ENCODE assay signal across 8 cellular contexts in the genomic region with DNA sequence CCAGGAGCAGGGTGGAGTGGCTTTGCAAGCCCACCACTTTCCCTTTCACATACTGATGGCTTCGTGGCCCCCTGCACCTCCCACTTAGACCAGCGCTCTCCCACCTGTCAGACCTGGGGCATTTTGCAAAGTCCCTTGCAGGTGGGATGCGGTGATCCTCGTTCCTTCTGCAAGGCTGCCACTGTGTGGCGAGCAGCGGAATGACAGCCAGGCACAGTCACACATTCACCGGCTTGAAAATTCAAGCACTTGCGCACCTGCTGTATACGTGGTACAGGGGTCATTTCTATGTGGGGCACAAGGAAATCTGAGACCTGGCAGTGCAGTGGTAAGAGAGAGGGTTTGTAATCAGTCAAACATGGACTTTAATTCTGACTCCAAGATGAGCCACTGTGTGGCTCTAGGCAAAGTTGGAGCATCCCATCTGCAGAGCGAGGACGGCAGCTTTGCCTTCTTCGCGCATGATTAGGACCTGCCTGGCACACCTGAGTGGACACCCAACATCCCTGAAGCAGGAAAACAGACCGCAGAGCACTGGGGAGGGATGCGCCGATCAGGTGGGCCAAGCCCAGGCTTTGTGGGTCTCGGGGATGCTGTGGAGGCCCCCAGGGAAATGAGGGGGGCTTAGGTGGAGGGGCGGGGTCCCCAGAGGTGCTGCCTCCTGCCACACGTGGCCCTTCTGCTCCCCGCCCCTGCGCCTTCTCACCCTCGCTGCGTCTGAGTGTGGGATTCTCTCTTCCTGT. TPM values are rescaled to one million over a fixed set of nuclear protein-coding genes. Genes with fewer than 3 reads are reported as not detected.
DNase-seq lines count a peak whose midpoint lies in the region; ATAC-seq and TF ChIP-seq lines count a peak whose summit lies in the region.

No MANE protein-coding gene starts in this region.

- no peaks in the 10 kb centered on the region for H3K27me3 ChIP-seq in DOHH2 (ENCODE audit: control insufficient read depth, low read length)

- in situ Hi-C loops in SK-MEL-5 (cut with HindIII; ENCODE audit: low pct_unique_long_range_greater_than_20kb, low sequenced_read_pairs): no loop called here

- no peak for ATAC-seq in HG03342 (IDR thresholded peaks at IDR 0.05; ENCODE audit: unreplicated experiment)

- H3K27ac ChIP-seq in DOHH2 (ENCODE audit: low read depth, low read length): no peak overlapping the region

- H3K4me3 ChIP-seq in DOHH2 (ENCODE audit: low read length): no peak overlapping the region

- H4K20me1 ChIP-seq in DOHH2 (ENCODE audit: control insufficient read depth, insufficient read depth, low read depth, low read length): peaks cover 3% of the 10 kb centered on the region; the same call in 1 of the 2 replicates

- no peak overlapping the region for H3K4me2 ChIP-seq in DOHH2 (ENCODE audit: low read length)

- peak; percentile 93 for TF ChIP-seq CTCF in DOHH2 (IDR thresholded peaks at IDR 0.05; ENCODE audit: low read depth, low read length, poor library complexity, severe bottlenecking)

- H3F3A ChIP-seq in DOHH2 (ENCODE audit: control insufficient read depth, insufficient read depth): no peaks in the 10 kb centered on the region

- H3K79me2 ChIP-seq in DOHH2 (ENCODE audit: control insufficient read depth, low read length): no peaks in the 10 kb centered on the region

- no peaks in the 10 kb centered on the region for H3K9me3 ChIP-seq in DOHH2 (ENCODE audit: control insufficient read depth, insufficient read depth, low read length)

- no peaks in the 10 kb centered on the region for H3K9me2 ChIP-seq in DOHH2 (replicated peaks; ENCODE audit: control insufficient read depth, low read length)

- H3K36me3 ChIP-seq in DOHH2 (ENCODE audit: control insufficient read depth, low read length): no peaks in the 10 kb centered on the region

- H3K4me1 ChIP-seq in DOHH2 (ENCODE audit: control insufficient read depth, low read length): no peaks in the 10 kb centered on the region

- DNase-seq in HuH-7.5 (ENCODE audit: low spot score) (peak; percentile 62), SK-MEL-5 (ENCODE audit: low read depth, low spot score) (peak; percentile 49), amniotic epithelial cell (ENCODE audit: low read depth) (peak; percentile 30), hypothalamus (lab: John Stamatoyannopoulos, UW) (peak in 32 of 51 donors; percentile 5 to 67 (median 26)), GOT3 (lab: John Stamatoyannopoulos, UW) (no peak)
- peak; percentile 40 for DNase-seq in stimulated activated CD4-positive, alpha-beta T cell treated with anti-CD3 and anti-CD28 coated beads, Interleukin-12 subunit alpha, Interleukin-12 subunit beta, amount 100 ng/mL, for 4 hours

RNA-seq across cellular contexts. Expression of a gene that starts 53.0 kb away (rescaled TPM):
- total RNA-seq in SK-MEL-5 (2014; rRNA removed; shearing (Covaris generic)): 16.2 and 18.9 TPM in 2 replicates
- polyA plus RNA-seq in SK-MEL-5 (2015; cell fraction: cytosol; rRNA removed): 28.7 and 37.1 TPM in 2 replicates
- 13.3 and 14.2 TPM in 2 replicates for polyA plus RNA-seq in SK-MEL-5 (2015; cell fraction: nucleus; rRNA removed)
